In genomic region chr13:84279166-84279565, GRCh38 we compare ENCODE assay signal across 21 cellular contexts.
A peak's percentile ranks its signal among the peaks of the same experiment; 100 is the strongest.
DNase-seq lines count a peak whose midpoint lies in the region; ATAC-seq, FAIRE-seq and TF ChIP-seq lines count a peak whose summit lies in the region.
"Had no signal": no experiment of that assay in that cellular context is flagged by ENCODE, and none has a peak within 500 bp of the region (broad histone marks: within the 10 kb centered on the region; RNA-seq: fewer than 3 reads in every experiment).

No MANE protein-coding gene starts in this region.

- DNase-seq in H54 (ENCODE audit: insufficient read length, low spot score) (no peak), NCI-H226 (peak; percentile 70), astrocyte of the spinal cord (ENCODE audit: low read depth, low spot score) (peak; percentile 13), myocyte (ENCODE audit: low read depth) (peak; percentile 15), prostate gland (ENCODE audit: low spot score) (no peak), colonic mucosa (no peak)
- DNase-seq: C1 segment of cervical spinal cord, GDM1, GM23248, Karpas-422, NCI-H1105, NCI-H1694, NCI-H2107, NCI-H510A treated with DMSO at 0.1 percent for 48 hours, NCI-H774, SHP77 had no signal

- H3K27me3 ChIP-seq in prostate gland (replicated peaks; ENCODE audit: insufficient read depth) (no peaks in the 10 kb centered on the region), colonic mucosa (no peaks in the 10 kb centered on the region)

- in situ Hi-C loops in astrocyte of the spinal cord (cut with HindIII; ENCODE audit: low sequenced_read_pairs), result no loop called here

- H3K4me3 ChIP-seq in astrocyte of the spinal cord (ENCODE audit: low read depth, low read length), result no peak overlapping the region
- H3K4me3 ChIP-seq in prostate gland, result no peak overlapping the region
- no peak overlapping the region for H3K4me3 ChIP-seq in colonic mucosa
- H3K4me3 ChIP-seq: GM23248 had no signal

- ATAC-seq in HG03378 (IDR thresholded peaks at IDR 0.05; ENCODE audit: unreplicated experiment), result no peak
- no peak for ATAC-seq in HG02763 (IDR thresholded peaks at IDR 0.05; ENCODE audit: unreplicated experiment)
- ATAC-seq: HCT116 had no signal

- TF ChIP-seq CTCF in astrocyte of the spinal cord (IDR thresholded peaks at IDR 0.05; ENCODE audit: low read depth, low read length) (no peak), prostate gland (IDR thresholded peaks at IDR 0.05) (no peak), colonic mucosa (IDR thresholded peaks at IDR 0.05) (no peak)

- WGBS in prostate gland, result 81% methylated on average over 2 of the region's 2 CpGs

- H3K27ac ChIP-seq in prostate gland, result no peak overlapping the region
- H3K27ac ChIP-seq in colonic mucosa, result no peak overlapping the region
- H3K27ac ChIP-seq: GM23248, HL-60 had no signal

- H3K36me3 ChIP-seq in prostate gland (no peaks in the 10 kb centered on the region), colonic mucosa (no peaks in the 10 kb centered on the region)

- H3K9me3 ChIP-seq in prostate gland, result no peaks in the 10 kb centered on the region
- H3K9me3 ChIP-seq in colonic mucosa, result no peaks in the 10 kb centered on the region

- FAIRE-seq in H54 (lab: Jason Lieb, UNC), result peak; percentile 53
- FAIRE-seq: HTR-8/SVneo had no signal

- no peak overlapping the region for H3K9ac ChIP-seq in colonic mucosa (ENCODE audit: low read depth in 2 of 2, low read length in 2 of 2)
- H3K9ac ChIP-seq: GM23248 had no signal

- no peak for TF ChIP-seq POLR2A in H54 (IDR thresholded peaks at IDR 0.05; ENCODE audit: low read depth, low read length)
- no peak for TF ChIP-seq POLR2A in prostate gland (IDR thresholded peaks at IDR 0.05)

- H3K4me1 ChIP-seq in prostate gland (replicated peaks), result no peaks in the 10 kb centered on the region
- no peaks in the 10 kb centered on the region for H3K4me1 ChIP-seq in colonic mucosa

- intact Hi-C loops in prostate gland (cut with DNase I), result no loop called here
- intact Hi-C loops in colonic mucosa (cut with DNase I), result no loop called here

Comparison
In these comparisons a context has a peak if more than half of its experiments do, and no peak if none do; other contexts are left out.
1. DNase-seq: peak in NCI-H226 (single experiment), astrocyte of the spinal cord (single experiment) and myocyte (single experiment); none in H54 (single experiment), prostate gland (single experiment) and colonic mucosa (single experiment).